ENCODE assay signal across 27 cellular contexts in the genomic region with DNA sequence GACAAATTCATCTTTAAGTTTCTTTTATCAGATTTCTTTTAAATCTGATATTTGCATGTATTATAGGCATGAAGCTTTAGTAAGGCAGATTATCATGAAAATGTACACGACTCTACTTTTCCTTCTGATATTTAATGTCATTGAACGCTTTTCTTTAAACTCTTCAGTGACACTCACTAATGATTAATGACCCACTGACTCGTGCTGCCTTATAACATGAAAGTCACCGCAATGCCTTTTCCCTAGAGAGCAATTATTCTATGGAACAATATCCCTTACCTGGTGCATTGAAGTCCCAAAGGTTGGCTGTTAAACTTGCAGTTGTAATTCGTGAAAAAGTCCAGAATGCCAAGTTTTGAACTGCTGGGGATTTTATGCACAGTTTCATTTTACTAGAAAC. TPM values are rescaled to one million over a fixed set of nuclear protein-coding genes. Genes with fewer than 3 reads are reported as not detected.
"Had no signal": no experiment of that assay in that cellular context is flagged by ENCODE, and none has a peak within 500 bp of the region (broad histone marks: within the 10 kb centered on the region; RNA-seq: fewer than 3 reads in every experiment).

No MANE protein-coding gene starts in this region.

- H3K4me3 ChIP-seq: hepatocyte, lower lobe of right lung, mucosa of descending colon, right lobe of liver, skin epidermis, stomach, suprapubic skin, tibial nerve had no signal

- H3K79me2 ChIP-seq: hepatocyte, parathyroid adenoma had no signal

- H3K27me3 ChIP-seq: hepatocyte, right lobe of liver, stomach, suprapubic skin, tibial nerve had no signal

- H3K4me2 ChIP-seq: hepatocyte had no signal

- H3K9me3 Mint-ChIP-seq: dendritic cell treated with granulocyte-macrophage colony-stimulating factor and Interleukin-4, amounts not matched to agents 40 ng/mL and 50 ng/mL, for 4 days; nephron progenitor cell had no signal

- H3K9ac ChIP-seq: parathyroid adenoma had no signal

- H3K36me3 Mint-ChIP-seq: activated naive CD4-positive, alpha-beta T cell treated with anti-CD3 and anti-CD28 coated beads, Interleukin-2, amount 50 U/mL, for 24 hours; brain; stimulated activated effector memory CD8-positive, alpha-beta T cell treated with anti-CD3 and anti-CD28 coated beads, Interleukin-12 subunit alpha, Interleukin-12 subunit beta, amount 100 ng/mL, for 72 hours had no signal

- H3K4me1 Mint-ChIP-seq: activated naive CD4-positive, alpha-beta T cell treated with anti-CD3 and anti-CD28 coated beads, Interleukin-2, amount 50 U/mL, for 24 hours; brain; immature natural killer cell; stimulated activated effector memory CD8-positive, alpha-beta T cell treated with anti-CD3 and anti-CD28 coated beads, Interleukin-12 subunit alpha, Interleukin-12 subunit beta, amount 100 ng/mL, for 72 hours had no signal

- H3K4me1 ChIP-seq: foreskin keratinocyte, lower lobe of right lung, parathyroid adenoma, right lobe of liver, stomach, suprapubic skin, tibial nerve had no signal

- H3K27me3 Mint-ChIP-seq: activated naive CD4-positive, alpha-beta T cell treated with anti-CD3 and anti-CD28 coated beads, Interleukin-2, amount 50 U/mL, for 24 hours; brain; dendritic cell treated with granulocyte-macrophage colony-stimulating factor and Interleukin-4, amounts not matched to agents 40 ng/mL and 50 ng/mL, for 4 days had no signal

- H2AFZ ChIP-seq: hepatocyte, parathyroid adenoma had no signal

- H3K4me3 Mint-ChIP-seq: activated CD8-positive, alpha-beta T cell treated with anti-CD3 and anti-CD28 coated beads, Interleukin-2, amount 10 ng/mL, durations not matched to agents 7 days and 5 days; activated naive CD4-positive, alpha-beta T cell treated with anti-CD3 and anti-CD28 coated beads, Interleukin-2, amount 50 U/mL, for 24 hours; brain; dendritic cell treated with granulocyte-macrophage colony-stimulating factor and Interleukin-4, amounts not matched to agents 40 ng/mL and 50 ng/mL, for 4 days; immature natural killer cell; nephron progenitor cell; stimulated activated effector memory CD8-positive, alpha-beta T cell treated with anti-CD3 and anti-CD28 coated beads, Interleukin-12 subunit alpha, Interleukin-12 subunit beta, amount 100 ng/mL, for 72 hours had no signal

- DNase-seq: activated CD4-positive, alpha-beta T cell treated with anti-CD3 and anti-CD28 coated beads for 1 hour; activated CD4-positive, alpha-beta T cell treated with anti-CD3 and anti-CD28 coated beads, Interleukin-2, amount 50 U/mL, for 1 hour; activated CD8-positive, alpha-beta T cell treated with anti-CD3 and anti-CD28 coated beads, Interleukin-2, amount 10 ng/mL, durations not matched to agents 7 days and 5 days; activated gamma-delta T cell treated with Interleukin-2 at 50 U/mL for 16 hours; aorta; effector CD4-positive, alpha-beta T cell; foreskin keratinocyte; immature natural killer cell; lower lobe of right lung; mesendoderm; mucosa of descending colon; nephron progenitor cell; right lobe of liver; stimulated activated CD4-positive, alpha-beta T cell treated with anti-CD3 and anti-CD28 coated beads, Interleukin-1b, Interleukin-23, amount 100 ng/mL, for 48 hours; stomach had no signal

- H3K36me3 ChIP-seq: lower lobe of right lung, right lobe of liver, stomach, suprapubic skin, tibial nerve had no signal

- H3K27ac ChIP-seq: foreskin keratinocyte, hepatocyte, lower lobe of right lung, parathyroid adenoma, right lobe of liver, skin epidermis, stomach, suprapubic skin, tibial nerve had no signal

- H3K9me3 ChIP-seq: lower lobe of right lung, mucosa of descending colon, right lobe of liver, stomach, suprapubic skin, tibial nerve had no signal

- ATAC-seq: activated CD8-positive, alpha-beta T cell treated with anti-CD3 and anti-CD28 coated beads, Interleukin-2, amount 10 ng/mL, durations not matched to agents 7 days and 5 days; foreskin keratinocyte; left lobe of liver; mucosa of descending colon; right lobe of liver; stimulated activated effector memory CD8-positive, alpha-beta T cell treated with anti-CD3 and anti-CD28 coated beads, Interleukin-12 subunit alpha, Interleukin-12 subunit beta, amount 100 ng/mL, for 72 hours had no signal

RNA-seq across cellular contexts. Expression of a gene that starts 33.4 kb away (rescaled TPM):
- total RNA-seq: activated CD8-positive, alpha-beta T cell treated with anti-CD3 and anti-CD28 coated beads, Interleukin-2, amount 10 ng/mL, durations not matched to agents 7 days and 5 days; epithelial cell of proximal tubule; foreskin keratinocyte; kidney epithelial cell had no signal
